ENCODE assay signal across 1 cellular context in the genomic region with DNA sequence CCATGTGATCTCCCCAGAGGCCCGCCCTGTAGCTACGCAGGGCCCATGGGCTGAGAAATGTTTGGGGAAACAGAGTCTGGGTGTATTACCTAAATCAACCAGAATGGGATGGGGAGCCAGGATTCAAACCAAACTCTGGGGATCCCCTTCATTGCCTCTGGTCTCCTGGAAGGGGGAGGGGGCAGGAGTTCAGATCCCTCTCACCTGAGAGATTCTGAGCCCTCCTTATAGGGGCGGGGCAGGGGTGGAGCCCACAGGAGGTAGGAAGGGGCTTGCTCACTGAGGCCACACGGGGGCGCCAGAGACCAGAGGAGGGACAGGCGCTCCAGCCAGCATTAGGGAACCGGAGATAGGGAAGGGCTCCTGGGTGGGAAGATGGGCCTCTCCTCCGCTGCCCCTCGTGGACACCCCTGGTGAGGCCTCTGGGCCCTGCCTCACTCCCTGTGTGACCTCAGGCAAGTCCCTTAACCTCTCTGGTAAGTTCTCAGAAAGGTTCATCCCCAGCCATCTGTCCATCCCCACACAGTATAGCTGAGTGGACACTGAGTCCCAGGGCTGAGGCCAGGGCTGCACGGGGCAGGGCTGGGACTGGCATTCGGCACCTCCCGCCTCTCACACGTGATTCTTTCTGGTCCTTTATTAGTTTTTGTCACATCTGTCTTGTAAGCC.
TF ChIP-seq lines count a peak whose summit lies in the region.

No MANE protein-coding gene starts in this region.

TF ChIP-seq in A549, 52 proteins besides CTCF, POLR2A, EP300 and RAD21 (continued from another document):
- no peak for TF ChIP-seq TP53 (CRISPR knock-in tag; IDR thresholded peaks at IDR 0.05)
